7 cellular contexts compared by ENCODE assay signal in the genomic region with DNA sequence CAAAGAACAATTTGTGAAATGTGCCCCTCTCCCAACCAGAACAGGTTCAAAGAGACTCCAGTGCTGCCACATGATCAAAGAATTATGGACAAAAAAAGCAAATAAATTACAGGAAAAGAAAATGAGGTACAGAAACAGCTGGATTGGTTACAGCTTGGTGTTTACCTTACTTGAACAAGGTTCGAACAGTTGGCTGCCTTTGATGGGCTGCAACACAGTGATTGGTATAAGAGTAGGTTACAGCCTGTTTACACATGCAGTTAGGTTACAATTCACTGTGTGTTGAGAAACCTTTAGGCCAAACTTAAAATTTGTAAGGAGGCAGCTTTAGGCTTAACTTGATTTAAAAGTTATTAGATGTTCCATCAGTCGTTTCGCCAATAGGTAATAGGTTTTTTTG.
"Had no signal": no experiment of that assay in that cellular context is flagged by ENCODE, and none has a peak within 500 bp of the region (broad histone marks: within the 10 kb centered on the region; RNA-seq: fewer than 3 reads in every experiment).

No MANE protein-coding gene starts in this region.

- H3K9me3 ChIP-seq: HAP-1 had no signal

- DNase-seq: GM23248, GOT3, H7, HFFc6 had no signal

- ATAC-seq: HCT116 had no signal

- H2AFZ ChIP-seq: GM23248 had no signal

- H3K4me3 ChIP-seq: GM23248, HAP-1 had no signal

- H3K27ac ChIP-seq: GM23248 had no signal

- H3K9ac ChIP-seq: GM23248 had no signal

- H3K36me3 ChIP-seq: HAP-1 had no signal

- FAIRE-seq: HTR-8/SVneo had no signal
